In the genomic region with DNA sequence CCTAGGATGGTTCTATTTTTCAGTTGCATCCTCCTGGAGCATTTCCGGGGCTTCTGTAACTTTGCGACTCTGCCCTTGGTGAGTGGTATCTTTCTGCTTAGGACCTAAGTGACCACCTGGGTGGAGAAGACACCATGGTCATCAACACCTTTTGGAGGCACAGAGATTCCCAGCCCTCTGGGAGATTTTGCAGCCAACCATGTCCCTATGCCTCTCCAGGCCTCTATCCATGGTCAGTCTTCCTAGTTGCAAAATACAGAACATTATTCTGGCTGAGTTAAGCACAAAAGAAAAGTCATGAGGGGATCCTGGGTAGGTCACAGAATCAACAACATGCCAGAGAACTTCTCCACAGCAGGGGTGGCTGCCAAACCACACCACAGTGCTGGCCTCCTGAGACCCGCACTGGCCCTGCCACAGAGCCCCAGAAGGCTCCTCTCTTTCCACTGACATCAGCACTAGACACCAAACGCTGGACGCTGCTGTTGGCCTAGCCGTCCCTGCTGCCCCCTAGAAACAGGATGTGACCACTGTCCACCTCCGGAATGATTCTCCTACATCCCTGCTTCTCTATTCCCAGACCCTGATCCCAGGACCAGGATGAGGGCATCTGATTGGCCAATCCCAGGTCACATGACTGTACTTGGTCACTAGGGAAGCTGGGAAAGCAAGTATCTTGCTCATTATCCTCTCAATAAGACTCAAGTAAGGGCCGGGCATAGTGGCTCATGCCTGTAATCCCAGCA, we compare ENCODE assay signal across 11 cellular contexts. TPM values are rescaled to one million over a fixed set of nuclear protein-coding genes. Genes with fewer than 3 reads are reported as not detected.
DNase-seq lines count a peak whose midpoint lies in the region; ATAC-seq and TF ChIP-seq lines count a peak whose summit lies in the region.
"Had no signal": no experiment of that assay in that cellular context is flagged by ENCODE, and none has a peak within 500 bp of the region (broad histone marks: within the 10 kb centered on the region; RNA-seq: fewer than 3 reads in every experiment).

No MANE protein-coding gene starts in this region.

- intact Hi-C loops in PC-3 (cut with micrococcal nuclease): no loop called here

- H3K4me1 ChIP-seq in PC-3 (ENCODE audit: insufficient read depth, low read length): peaks cover 21% of the 10 kb centered on the region

- H3K36me3 ChIP-seq in PC-3 (ENCODE audit: low read depth, low read length): no peaks in the 10 kb centered on the region

- H3K4me3 ChIP-seq in PC-3 (ENCODE audit: low read length): no peak overlapping the region
- H3K4me3 ChIP-seq: GM23338 had no signal

- no peak overlapping the region for H3K27ac Mint-ChIP-seq in activated naive CD8-positive, alpha-beta T cell treated with anti-CD3 and anti-CD28 coated beads, Interleukin-2, amount 10 ng/mL, durations not matched to agents 7 days and 5 days
- H3K27ac Mint-ChIP-seq in activated naive CD8-positive, alpha-beta T cell treated with anti-CD3 and anti-CD28 coated beads for 36 hours: no peak overlapping the region
- H3K27ac Mint-ChIP-seq: GM23338; stimulated activated effector memory CD8-positive, alpha-beta T cell treated with anti-CD3 and anti-CD28 coated beads, Interleukin-12 subunit alpha, Interleukin-12 subunit beta, amount 100 ng/mL, for 72 hours had no signal

- H3K27me3 ChIP-seq in PC-3 (ENCODE audit: low read length): no peaks in the 10 kb centered on the region

- peak; percentile 13 for DNase-seq in activated naive CD8-positive, alpha-beta T cell treated with anti-CD3 and anti-CD28 coated beads, Interleukin-2, amount 10 ng/mL, durations not matched to agents 7 days and 5 days
- no peak for DNase-seq in activated naive CD8-positive, alpha-beta T cell treated with anti-CD3 and anti-CD28 coated beads for 36 hours
- DNase-seq in glomerular visceral epithelial cell (ENCODE audit: extremely low spot score) (peak; percentile 54), omental fat pad (ENCODE audit: low spot score) (no peak), SKM-1 (lab: John Stamatoyannopoulos, UW; ENCODE audit: unreplicated experiment) (no peak), PC-3 (no peak), GM19238 (ENCODE audit: insufficient read length, low spot score) (no peak)
- DNase-seq: foreskin melanocyte had no signal

- CTCF ChIA-PET in PC-3 (lab: Charles Lee): no interaction called here

- peaks cover 10% of the 10 kb centered on the region for H3K4me1 Mint-ChIP-seq in activated naive CD8-positive, alpha-beta T cell treated with anti-CD3 and anti-CD28 coated beads, Interleukin-2, amount 10 ng/mL, durations not matched to agents 7 days and 5 days
- peaks cover 8% of the 10 kb centered on the region for H3K4me1 Mint-ChIP-seq in activated naive CD8-positive, alpha-beta T cell treated with anti-CD3 and anti-CD28 coated beads for 36 hours
- H3K4me1 Mint-ChIP-seq: GM23338 had no signal

- H3F3A ChIP-seq in PC-3 (ENCODE audit: low read length, unreplicated experiment): no peaks in the 10 kb centered on the region

- BruUV-seq in PC-3 (replicated peaks; lab: Mats Ljungman, UMichigan): no TSS peak

- no peak overlapping the region for H3K27ac ChIP-seq in PC-3 (ENCODE audit: low read length)

- H3K36me3 Mint-ChIP-seq in activated naive CD8-positive, alpha-beta T cell treated with anti-CD3 and anti-CD28 coated beads, Interleukin-2, amount 10 ng/mL, durations not matched to agents 7 days and 5 days: peaks cover 14% of the 10 kb centered on the region
- no peaks in the 10 kb centered on the region for H3K36me3 Mint-ChIP-seq in activated naive CD8-positive, alpha-beta T cell treated with anti-CD3 and anti-CD28 coated beads for 36 hours
- H3K36me3 Mint-ChIP-seq: stimulated activated effector memory CD8-positive, alpha-beta T cell treated with anti-CD3 and anti-CD28 coated beads, Interleukin-12 subunit alpha, Interleukin-12 subunit beta, amount 100 ng/mL, for 72 hours had no signal

- H3K9me3 ChIP-seq in PC-3 (ENCODE audit: low read length): no peaks in the 10 kb centered on the region

- no peaks in the 10 kb centered on the region for H4K20me1 ChIP-seq in PC-3 (ENCODE audit: low read length)

- H3K4me3 Mint-ChIP-seq in activated naive CD8-positive, alpha-beta T cell treated with anti-CD3 and anti-CD28 coated beads, Interleukin-2, amount 10 ng/mL, durations not matched to agents 7 days and 5 days: no peak overlapping the region
- no peak overlapping the region for H3K4me3 Mint-ChIP-seq in activated naive CD8-positive, alpha-beta T cell treated with anti-CD3 and anti-CD28 coated beads for 36 hours
- H3K4me3 Mint-ChIP-seq: GM23338; stimulated activated effector memory CD8-positive, alpha-beta T cell treated with anti-CD3 and anti-CD28 coated beads, Interleukin-12 subunit alpha, Interleukin-12 subunit beta, amount 100 ng/mL, for 72 hours had no signal

- no peak for ATAC-seq in activated naive CD8-positive, alpha-beta T cell treated with anti-CD3 and anti-CD28 coated beads, Interleukin-2, amount 10 ng/mL, durations not matched to agents 7 days and 5 days (ENCODE audit: low read depth)
- peak; percentile 12 for ATAC-seq in omental fat pad (ENCODE audit: low FRiP score)
- no peak for ATAC-seq in HG03095 (IDR thresholded peaks at IDR 0.05; ENCODE audit: unreplicated experiment)
- no peak for ATAC-seq in PC-3
- ATAC-seq: GM23338; stimulated activated effector memory CD8-positive, alpha-beta T cell treated with anti-CD3 and anti-CD28 coated beads, Interleukin-12 subunit alpha, Interleukin-12 subunit beta, amount 100 ng/mL, for 72 hours had no signal

- peaks cover 8% of the 10 kb centered on the region for H3K27me3 Mint-ChIP-seq in activated naive CD8-positive, alpha-beta T cell treated with anti-CD3 and anti-CD28 coated beads, Interleukin-2, amount 10 ng/mL, durations not matched to agents 7 days and 5 days
- H3K27me3 Mint-ChIP-seq in activated naive CD8-positive, alpha-beta T cell treated with anti-CD3 and anti-CD28 coated beads for 36 hours: no peaks in the 10 kb centered on the region

- no peaks in the 10 kb centered on the region for H3K9me2 ChIP-seq in PC-3 (replicated peaks; ENCODE audit: low read length)

- H3K79me2 ChIP-seq in PC-3 (ENCODE audit: low read length): no peaks in the 10 kb centered on the region

- H3K4me2 ChIP-seq in PC-3 (ENCODE audit: low read length): no peak overlapping the region
- H3K4me2 ChIP-seq: GM23338 had no signal

- no peak overlapping the region for H2AFZ ChIP-seq in PC-3 (ENCODE audit: low read length)
- H2AFZ ChIP-seq: GM23338 had no signal

- no peak for TF ChIP-seq CTCF in omental fat pad (IDR thresholded peaks at IDR 0.05)
- TF ChIP-seq CTCF in PC-3 (conservative IDR thresholded peaks at IDR 0.05; ENCODE audit: low read depth, low read length): no peak

- POLR2A ChIA-PET in activated naive CD8-positive, alpha-beta T cell treated with anti-CD3 and anti-CD28 coated beads, Interleukin-2, amount 10 ng/mL, durations not matched to agents 7 days and 5 days (lab: Charles Lee): no interaction called here
- POLR2A ChIA-PET in PC-3 (lab: Charles Lee; ENCODE audit: unreplicated experiment): no interaction called here

- H3K9me3 Mint-ChIP-seq in activated naive CD8-positive, alpha-beta T cell treated with anti-CD3 and anti-CD28 coated beads, Interleukin-2, amount 10 ng/mL, durations not matched to agents 7 days and 5 days: peaks cover 16% of the 10 kb centered on the region
- peaks cover 13% of the 10 kb centered on the region for H3K9me3 Mint-ChIP-seq in activated naive CD8-positive, alpha-beta T cell treated with anti-CD3 and anti-CD28 coated beads for 36 hours

- no peak overlapping the region for H3K9ac ChIP-seq in PC-3 (ENCODE audit: low read length)

RNA-seq across cellular contexts. Expression of a gene that starts 47.7 kb away (rescaled TPM):
- 10 to 100 TPM; 26.8 to 30.1 TPM for total RNA-seq in activated naive CD8-positive, alpha-beta T cell treated with anti-CD3 and anti-CD28 coated beads, Interleukin-2, amount 10 ng/mL, durations not matched to agents 7 days and 5 days
- total RNA-seq in activated naive CD8-positive, alpha-beta T cell treated with anti-CD3 and anti-CD28 coated beads for 36 hours: 1 to 10 TPM; 9.0 to 9.4 TPM
- 10 to 100 TPM; 33.6 to 78.4 (median 47.2) TPM for total RNA-seq in omental fat pad
- total RNA-seq in PC-3 (2014; rRNA removed): 7.9 and 9.4 TPM in 2 replicates

Comparison
In these comparisons a context has a peak if more than half of its experiments do, and no peak if none do; other contexts are left out.
1. DNase-seq: peak in activated naive CD8-positive, alpha-beta T cell treated with anti-CD3 and anti-CD28 coated beads, Interleukin-2, amount 10 ng/mL, durations not matched to agents 7 days and 5 days (single experiment) and glomerular visceral epithelial cell (single experiment); none in activated naive CD8-positive, alpha-beta T cell treated with anti-CD3 and anti-CD28 coated beads for 36 hours (single experiment), omental fat pad (single experiment), SKM-1 (single experiment), PC-3 (single experiment) and GM19238 (single experiment).